ENCODE assay signal across 10 cellular contexts in genomic region chr16:4202615-4203014, GRCh38. TPM values are rescaled to one million over a fixed set of nuclear protein-coding genes. Genes with fewer than 3 reads are reported as not detected.
"Had no signal": no experiment of that assay in that cellular context is flagged by ENCODE, and none has a peak within 500 bp of the region (broad histone marks: within the 10 kb centered on the region; RNA-seq: fewer than 3 reads in every experiment).

No MANE protein-coding gene starts in this region.

- H3K27ac ChIP-seq: HL-60 had no signal

- DNase-seq: H9, HCEC 1CT, HFFc6, IMR-90, KG1 had no signal

- H3K4me2 ChIP-seq: GM23338 had no signal

- ATAC-seq: GM23338, K562 had no signal

- H3K4me3 ChIP-seq: GM23338, K562 had no signal

RNA-seq across cellular contexts. Expression of gene SRL, which starts 39.3 kb away (rescaled TPM):
- total RNA-seq: GM23338, H1, H9, HFFc6, HT-29, K562 had no signal
